ENCODE assay signal across 17 cellular contexts in the genomic region with DNA sequence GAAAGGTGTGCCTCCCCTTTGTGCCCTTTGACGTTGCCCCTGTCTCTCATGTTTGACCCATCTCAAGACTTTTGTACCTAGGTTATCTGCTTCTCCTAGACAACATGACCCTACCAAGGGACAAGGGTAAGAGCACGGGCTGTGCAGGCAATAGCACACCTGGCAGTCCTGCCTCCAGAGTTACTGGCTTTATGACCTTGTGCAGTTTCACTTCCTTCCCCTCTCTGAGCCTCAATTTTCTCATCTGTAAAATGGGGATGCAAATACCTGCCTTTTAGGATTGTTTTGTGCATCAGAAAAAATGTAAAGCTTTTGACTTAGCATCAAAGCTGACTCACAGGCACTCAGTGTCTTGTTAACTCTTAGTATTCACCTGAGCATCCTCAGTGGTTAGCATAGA. TPM values are rescaled to one million over a fixed set of nuclear protein-coding genes. Genes with fewer than 3 reads are reported as not detected.
DNase-seq lines count a peak whose midpoint lies in the region; ATAC-seq, FAIRE-seq and TF ChIP-seq lines count a peak whose summit lies in the region.
"Had no signal": no experiment of that assay in that cellular context is flagged by ENCODE, and none has a peak within 500 bp of the region (broad histone marks: within the 10 kb centered on the region; RNA-seq: fewer than 3 reads in every experiment).

No MANE protein-coding gene starts in this region.

- H3K4me1 Mint-ChIP-seq in IgD-negative memory B cell, result peaks cover 31 to 48% (median 43%) of the 10 kb centered on the region in 3 donors

- TF ChIP-seq POLR2A in GM12878 (IDR thresholded peaks at IDR 0.05; ENCODE audit: low read depth, low read length), result no peak

- in situ Hi-C loops in GM12878 (cut with MboI), result no loop called here

- no peak for TF ChIP-seq RAD21 in GM12878 (IDR thresholded peaks at IDR 0.05; ENCODE audit: insufficient read depth, low read depth, low read length)

- H3K4me1 ChIP-seq in GM12878 (ENCODE audit: control insufficient read depth, insufficient read depth, low read length) (peaks cover 49% of the 10 kb centered on the region), PC-3 (ENCODE audit: insufficient read depth, low read length) (peaks cover 5% of the 10 kb centered on the region)
- H3K4me1 ChIP-seq: A549 had no signal

- H3K4me3 ChIP-seq in GM12878 (no peak overlapping the region), PC-3 (ENCODE audit: low read length) (no peak overlapping the region)
- H3K4me3 ChIP-seq: A549 had no signal

- H3K36me3 Mint-ChIP-seq in IgD-negative memory B cell, result peaks cover 2% of the 10 kb centered on the region
- H3K36me3 Mint-ChIP-seq: natural killer cell had no signal

- H2AFZ ChIP-seq in GM12878 (ENCODE audit: control insufficient read depth, low read depth, low read length) (no peak overlapping the region), PC-3 (ENCODE audit: low read length) (no peak overlapping the region)

- ATAC-seq in GM12878 (peak; percentile 43), GM21528 (IDR thresholded peaks at IDR 0.05; ENCODE audit: low FRiP score, unreplicated experiment) (no peak), PC-3 (no peak)
- ATAC-seq: A549; activated CD4-positive, CD25-positive, alpha-beta regulatory T cell treated with anti-CD3 and anti-CD28 coated beads, Interleukin-2, amount 50 U/mL, for 24 hours; left ventricle myocardium superior; natural killer cell had no signal

- TF ChIP-seq EP300 in GM12878 (IDR thresholded peaks at IDR 0.05; ENCODE audit: borderline replicate concordance in 1 of 2, control insufficient read depth in 1 of 2, low read depth in 2 of 2, low read length in 2 of 2), result no peak

- SMC1A ChIA-PET in GM12878 (lab: Charles Lee; ENCODE audit: uncharacterized antibody, unreplicated experiment), result interaction anchor here (0.7 to 11.9 kb wide), 8 partner anchors 10 to 116 kb away, joined by 3 to 415 read pairs (median 25); partner anchors contain the start of gene ELK4

- intact Hi-C loops in GM12878 (cut with micrococcal nuclease; ENCODE audit: unreplicated experiment) (no loop called here), PC-3 (cut with micrococcal nuclease) (no loop called here)

- no peaks in the 10 kb centered on the region for H3K9me3 ChIP-seq in GM12878 (replicated peaks; ENCODE audit: control insufficient read depth, insufficient read depth, low read length)
- H3K9me3 ChIP-seq in PC-3 (ENCODE audit: low read length), result no peaks in the 10 kb centered on the region
- H3K9me3 ChIP-seq: A549 had no signal

- no peaks in the 10 kb centered on the region for H4K20me1 ChIP-seq in GM12878 (ENCODE audit: control insufficient read depth, insufficient read depth)
- no peaks in the 10 kb centered on the region for H4K20me1 ChIP-seq in PC-3 (ENCODE audit: low read length)

- H3K27me3 Mint-ChIP-seq in IgD-negative memory B cell, result no peaks in the 10 kb centered on the region

- H3K36me3 ChIP-seq in GM12878 (ENCODE audit: control insufficient read depth in 2 of 2, insufficient read depth in 2 of 2, low read length in 1 of 2) (peaks cover 0 to 13% of the 10 kb centered on the region in 2 experiments; a peak in 2 of 4 replicates), PC-3 (ENCODE audit: low read depth, low read length) (no peaks in the 10 kb centered on the region)

- H3K9ac ChIP-seq in GM12878 (ENCODE audit: control insufficient read depth, insufficient read depth, low read length), result no peak overlapping the region
- H3K9ac ChIP-seq in PC-3 (ENCODE audit: low read length), result no peak overlapping the region

- H3K27me3 ChIP-seq in GM12878 (replicated peaks in 1 of 2; ENCODE audit: control insufficient read depth in 2 of 2, insufficient read depth in 2 of 2, low read length in 1 of 2) (no peaks in the 10 kb centered on the region), PC-3 (ENCODE audit: low read length) (no peaks in the 10 kb centered on the region)

- no peaks in the 10 kb centered on the region for H3K9me2 ChIP-seq in PC-3 (replicated peaks; ENCODE audit: low read length)

- DNase-seq in activated effector memory CD4-positive, alpha-beta T cell treated with anti-CD3 and anti-CD28 coated beads, Interleukin-2, amount 50 U/mL, for 16 hours, result peak; percentile 41
- no peak for DNase-seq in activated effector memory CD4-positive, alpha-beta T cell treated with Interleukin-2 at 50 U/mL for 16 hours
- DNase-seq in GM12878 (ENCODE audit: low read depth, low spot score) (no peak), CD1c-positive myeloid dendritic cell (ENCODE audit: extremely low spot score) (no peak), PC-3 (no peak)
- peak; percentile 17 for DNase-seq in stimulated activated CD8-positive, alpha-beta memory T cell treated with anti-CD3 and anti-CD28 coated beads, Interleukin-4, amount 100 ng/mL, for 48 hours
- DNase-seq: left ventricle myocardium superior, natural killer cell, NCI-H2029, NCI-H510A, retina had no signal

- 8% methylated on average over 2 of the region's 2 CpGs for WGBS in GM12878 (ENCODE audit: insufficient coverage, insufficient replicate concordance, low lambda C conversion rate, missing lambda C conversion rate)

- H3K4me3 Mint-ChIP-seq in IgD-negative memory B cell, result peak overlapping the region; percentile 24 to 87 (median 70)
- H3K4me3 Mint-ChIP-seq: activated T-helper 1 cell treated with anti-CD3 and anti-CD28 coated beads, Interleukin-12 subunit alpha, Interleukin-12 subunit beta, Interleukin-2, Interleukin-4 antibody, amounts not matched to agents 30 ng/mL and 10 ng/mL and 1 ng/mL, durations not matched to agents 14 hours and 24 hours and 36 hours; natural killer cell had no signal

- H3K79me2 ChIP-seq in GM12878 (ENCODE audit: control insufficient read depth, insufficient read depth, low read length) (peaks cover 7% of the 10 kb centered on the region), PC-3 (ENCODE audit: low read length) (no peaks in the 10 kb centered on the region)

- peak overlapping the region; percentile 36 for H3K4me2 ChIP-seq in GM12878 (ENCODE audit: control insufficient read depth, insufficient read depth)
- H3K4me2 ChIP-seq in PC-3 (ENCODE audit: low read length), result no peak overlapping the region
- H3K4me2 ChIP-seq: A549 had no signal

- H3K9me3 Mint-ChIP-seq in IgD-negative memory B cell, result no peaks in the 10 kb centered on the region
- H3K9me3 Mint-ChIP-seq: activated T-helper 1 cell treated with anti-CD3 and anti-CD28 coated beads, Interleukin-12 subunit alpha, Interleukin-12 subunit beta, Interleukin-2, Interleukin-4 antibody, amounts not matched to agents 30 ng/mL and 10 ng/mL and 1 ng/mL, durations not matched to agents 14 hours and 24 hours and 36 hours; natural killer cell had no signal

- CTCF ChIA-PET in GM12878 (lab: Yijun Ruan, JAX), result interaction anchor here (1.0 to 12.3 kb wide), 11 partner anchors 18 to 382 kb away, joined by 3 to 575 read pairs (median 11); partner anchors contain the start of gene ELK4
- CTCF ChIA-PET in PC-3 (lab: Charles Lee), result interaction anchor here (0.5 kb wide), 1 partner anchor 9 kb away, joined by 3 read pairs; no protein-coding TSS in a partner anchor

- POLR2A ChIA-PET in GM12878 (lab: Charles Lee) (interaction anchor here (0.7 to 6.5 kb wide), 3 partner anchors 34 to 63 kb away, joined by 3 to 80 read pairs (median 67); partner anchors contain the start of gene ELK4), PC-3 (lab: Charles Lee; ENCODE audit: unreplicated experiment) (no interaction called here)

- RAD21 ChIA-PET in GM12878 (lab: Charles Lee; ENCODE audit: unreplicated experiment), result interaction anchor here (1.0 to 11.8 kb wide), 10 partner anchors 18 to 119 kb away, joined by 3 to 452 read pairs (median 8); partner anchors contain the start of gene ELK4

- BruUV-seq in GM12878 (replicated peaks; lab: Mats Ljungman, UMichigan) (no TSS peak), PC-3 (replicated peaks; lab: Mats Ljungman, UMichigan) (no TSS peak)

- H3F3A ChIP-seq in PC-3 (ENCODE audit: low read length, unreplicated experiment), result no peaks in the 10 kb centered on the region

- peak overlapping the region; percentile 67 to 88 (median 85) for H3K27ac Mint-ChIP-seq in IgD-negative memory B cell
- H3K27ac Mint-ChIP-seq: activated T-helper 1 cell treated with anti-CD3 and anti-CD28 coated beads, Interleukin-12 subunit alpha, Interleukin-12 subunit beta, Interleukin-2, Interleukin-4 antibody, amounts not matched to agents 30 ng/mL and 10 ng/mL and 1 ng/mL, durations not matched to agents 14 hours and 24 hours and 36 hours had no signal

- TF ChIP-seq CTCF in GM12878 (IDR thresholded peaks at IDR 0.05 in 2 of 3, conservative IDR thresholded peaks at IDR 0.05 in 1 of 3; ENCODE audit: control insufficient read depth in 2 of 3, extremely low read depth in 1 of 3, insufficient read depth in 1 of 3, low read depth in 3 of 3, low read length in 3 of 3), result no peak
- no peak for TF ChIP-seq CTCF in PC-3 (conservative IDR thresholded peaks at IDR 0.05; ENCODE audit: low read depth, low read length)

- H3K27ac ChIP-seq in GM12878 (ENCODE audit: control insufficient read depth, insufficient read depth) (peak overlapping the region; percentile 71; the same call in 1 of the 2 replicates), PC-3 (ENCODE audit: low read length) (no peak overlapping the region)
- H3K27ac ChIP-seq: A549 had no signal

- no peak for FAIRE-seq in GM12878 (lab: Jason Lieb, UNC)
- FAIRE-seq: A549, G401.6 had no signal

TF ChIP-seq in GM12878, 131 proteins besides CTCF, POLR2A, EP300 and RAD21 (continues in another document):
- TF ChIP-seq IKZF2 (IDR thresholded peaks at IDR 0.05) (0 out of 4 replicates have a peak, but pooled peaks of 1 of the 2 experiments have one; percentile 45), JUND (IDR thresholded peaks at IDR 0.05; ENCODE audit: low read depth, low read length) (no peak), SPI1 (IDR thresholded peaks at IDR 0.05; ENCODE audit: borderline replicate concordance, insufficient read depth, low read depth, low read length) (peak; percentile 86)

RNA-seq across cellular contexts. Expression of gene ELK4, which starts 36.4 kb away (rescaled TPM):
- polyA plus RNA-seq in IgD-negative memory B cell (4.7 TPM), GM12878 (2011; rRNA removed) (21.8 and 27.6 TPM in 2 replicates), GM12878 (2014; fragmentation: Illumina TruSeq; extraction: Trizol) (24.6 and 32.2 TPM in 2 replicates), GM12878 (2014; fragmentation: Nextera tagmentation; extraction: Ambion mirVana) (10 to 100 TPM in 1 of 2 experiments, 1 to 10 TPM in 1; 5.2 to 11.9 TPM), GM12878 (2014; rRNA removed) (13.6 and 16.8 TPM in 2 replicates), GM12878 (2016; fragmentation: Nextera tagmentation; extraction: Ambion mirVana) (1 to 10 TPM; 6.5 to 8.7 TPM)
- total RNA-seq in GM12878 (2013; cell fraction: nucleolus; rRNA removed), result 64.5 and 67.4 TPM in 2 replicates
- total RNA-seq in GM12878 (2014; rRNA removed) (20.1 and 22.5 TPM in 2 replicates), GM12878 (2014; rRNA removed; fragmentation: Illumina TruSeq; extraction: Trizol) (36.2 and 39.0 TPM in 2 replicates), GM12878 (2021) (70.7 and 71.5 TPM in 2 replicates), PC-3 (2014; rRNA removed) (16.3 and 16.4 TPM in 2 replicates)
- polyA plus RNA-seq in GM12878 (2011; ENCODE audit: low read depth), result 12.2 TPM
- 8.6 and 10.9 TPM in 2 replicates for polyA plus RNA-seq in GM12878 (2011; cell fraction: cytosol; rRNA removed)
- 14.3 and 15.4 TPM in 2 replicates for polyA plus RNA-seq in GM12878 (2011; cell fraction: nucleus; rRNA removed)
- 16.3 and 17.6 TPM in 2 replicates for polyA plus RNA-seq in GM12878 (2012)
- polyA minus RNA-seq in GM12878 (2011; rRNA and poly(A)+ RNA removed), result 23.1 and 23.6 TPM in 2 replicates
- polyA minus RNA-seq in GM12878 (2011; cell fraction: cytosol; rRNA and poly(A)+ RNA removed), result 14.8 and 18.2 TPM in 2 replicates
- polyA minus RNA-seq in GM12878 (2011; cell fraction: nucleus; rRNA and poly(A)+ RNA removed), result 5.7 and 11.3 TPM in 2 replicates

Comparison
In these comparisons a context has a peak if more than half of its experiments do, and no peak if none do; other contexts are left out.
1. DNase-seq: peak in activated effector memory CD4-positive, alpha-beta T cell treated with anti-CD3 and anti-CD28 coated beads, Interleukin-2, amount 50 U/mL, for 16 hours (single experiment) and stimulated activated CD8-positive, alpha-beta memory T cell treated with anti-CD3 and anti-CD28 coated beads, Interleukin-4, amount 100 ng/mL, for 48 hours (single experiment); none in activated effector memory CD4-positive, alpha-beta T cell treated with Interleukin-2 at 50 U/mL for 16 hours (single experiment), GM12878 (single experiment), CD1c-positive myeloid dendritic cell (single experiment) and PC-3 (single experiment).